Comparison of ENCODE assay signal across 14 cellular contexts in genomic region chr9:91589101-91589553, GRCh38.
DNase-seq lines count a peak whose midpoint lies in the region; ATAC-seq and TF ChIP-seq lines count a peak whose summit lies in the region.
"Had no signal": no experiment of that assay in that cellular context is flagged by ENCODE, and none has a peak within 500 bp of the region (broad histone marks: within the 10 kb centered on the region; RNA-seq: fewer than 3 reads in every experiment).

No MANE protein-coding gene starts in this region.

- H3K36me3 ChIP-seq in adipocyte (ENCODE audit: control insufficient read depth, insufficient read depth, low read length, severe bottlenecking) (no peaks in the 10 kb centered on the region), heart left ventricle (no peaks in the 10 kb centered on the region)
- H3K36me3 ChIP-seq: neutrophil, thoracic aorta had no signal

- WGBS in heart left ventricle, 4 donors: 34 to 59% (median 42%) methylated on average over 7 of the region's 7 CpGs

- ATAC-seq in heart left ventricle: peak in 2 of 4 donors; percentile 37 to 58
- peak; percentile 31 for ATAC-seq in stimulated activated effector memory CD8-positive, alpha-beta T cell treated with anti-CD3 and anti-CD28 coated beads, Interleukin-12 subunit alpha, Interleukin-12 subunit beta, amount 100 ng/mL, for 72 hours
- ATAC-seq: effector memory CD8-positive, alpha-beta T cell; K562 had no signal

- no peak overlapping the region for H3K4me3 Mint-ChIP-seq in stimulated activated effector memory CD8-positive, alpha-beta T cell treated with anti-CD3 and anti-CD28 coated beads, Interleukin-12 subunit alpha, Interleukin-12 subunit beta, amount 100 ng/mL, for 72 hours
- H3K4me3 Mint-ChIP-seq: effector memory CD8-positive, alpha-beta T cell; H9 had no signal

- no peak for TF ChIP-seq POLR2A in heart left ventricle (IDR thresholded peaks at IDR 0.05)

- H3K36me3 Mint-ChIP-seq in stimulated activated effector memory CD8-positive, alpha-beta T cell treated with anti-CD3 and anti-CD28 coated beads, Interleukin-12 subunit alpha, Interleukin-12 subunit beta, amount 100 ng/mL, for 72 hours: no peaks in the 10 kb centered on the region

- H3K4me3 ChIP-seq in adipocyte (ENCODE audit: low read length) (no peak overlapping the region), heart left ventricle (no peak overlapping the region)
- H3K4me3 ChIP-seq: K562, thoracic aorta had no signal

- H3K27me3 ChIP-seq in adipocyte (replicated peaks; ENCODE audit: control insufficient read depth, insufficient read depth, low read length): no peaks in the 10 kb centered on the region
- H3K27me3 ChIP-seq in heart left ventricle: no peaks in the 10 kb centered on the region

- no peaks in the 10 kb centered on the region for H3K4me1 Mint-ChIP-seq in stimulated activated effector memory CD8-positive, alpha-beta T cell treated with anti-CD3 and anti-CD28 coated beads, Interleukin-12 subunit alpha, Interleukin-12 subunit beta, amount 100 ng/mL, for 72 hours

- DNase-seq in GM13977 (ENCODE audit: low spot score) (peak; percentile 19), adipocyte (ENCODE audit: low read depth) (peak; percentile 78), heart left ventricle (peak in 4 of 5 donors; percentile 18 to 48 (median 36)), NCI-H524 treated with DMSO at 0.1 percent for 48 hours (lab: John Stamatoyannopoulos, UW) (no peak), SIG-M5 (lab: John Stamatoyannopoulos, UW) (no peak), NCI-H82 (lab: John Stamatoyannopoulos, UW) (no peak)
- no peak for DNase-seq in stimulated activated effector memory CD8-positive, alpha-beta T cell treated with anti-CD3 and anti-CD28 coated beads, Interleukin-12 subunit alpha, Interleukin-12 subunit beta, amount 100 ng/mL, for 72 hours (ENCODE audit: low spot score in 2 of 2)
- DNase-seq: activated CD4-positive, CD25-positive, alpha-beta regulatory T cell; effector memory CD8-positive, alpha-beta T cell; H9; SHP77 treated with DMSO at 0.1 percent for 48 hours had no signal

- no peak overlapping the region for H3K27ac Mint-ChIP-seq in stimulated activated effector memory CD8-positive, alpha-beta T cell treated with anti-CD3 and anti-CD28 coated beads, Interleukin-12 subunit alpha, Interleukin-12 subunit beta, amount 100 ng/mL, for 72 hours
- H3K27ac Mint-ChIP-seq: effector memory CD8-positive, alpha-beta T cell; H9 had no signal

- TF ChIP-seq CTCF in GM13977 (IDR thresholded peaks at IDR 0.05; ENCODE audit: extremely low read depth, insufficient read depth, missing control alignments) (no peak), heart left ventricle (IDR thresholded peaks at IDR 0.05) (no peak)

- H3K4me1 ChIP-seq in adipocyte (ENCODE audit: control insufficient read depth, insufficient read depth, low read length) (peaks cover 20% of the 10 kb centered on the region), heart left ventricle (no peaks in the 10 kb centered on the region)

- in situ Hi-C loops in GM13977 (cut with MboI; ENCODE audit: low pct_unique_long_range_greater_than_20kb, low sequenced_read_pairs, unreplicated experiment): no loop called here

- H3K9me3 ChIP-seq in adipocyte (ENCODE audit: control insufficient read depth, low read length) (no peaks in the 10 kb centered on the region), heart left ventricle (no peaks in the 10 kb centered on the region)
- H3K9me3 ChIP-seq: neutrophil, thoracic aorta had no signal

- H3K27ac ChIP-seq in heart left ventricle: no peak overlapping the region
- H3K27ac ChIP-seq: neutrophil, thoracic aorta had no signal

- H3K9ac ChIP-seq in adipocyte (ENCODE audit: low read length): no peak overlapping the region

- H3K9me3 Mint-ChIP-seq in stimulated activated effector memory CD8-positive, alpha-beta T cell treated with anti-CD3 and anti-CD28 coated beads, Interleukin-12 subunit alpha, Interleukin-12 subunit beta, amount 100 ng/mL, for 72 hours: no peaks in the 10 kb centered on the region
- H3K9me3 Mint-ChIP-seq: effector memory CD8-positive, alpha-beta T cell; H9 had no signal

- intact Hi-C loops in heart left ventricle (cut with DNase I): no loop called here

Comparison
In these comparisons a context has a peak if more than half of its experiments do, and no peak if none do; other contexts are left out.
1. DNase-seq: peak in GM13977 (single experiment), adipocyte (single experiment) and heart left ventricle (4 of 5); none in stimulated activated effector memory CD8-positive, alpha-beta T cell treated with anti-CD3 and anti-CD28 coated beads, Interleukin-12 subunit alpha, Interleukin-12 subunit beta, amount 100 ng/mL, for 72 hours (0 of 2), NCI-H524 treated with DMSO at 0.1 percent for 48 hours (single experiment), SIG-M5 (single experiment) and NCI-H82 (single experiment).